Comparison of ENCODE assay signal across 10 cellular contexts in genomic region chr21:46637952-46638746, GRCh38. TPM values are rescaled to one million over a fixed set of nuclear protein-coding genes. Genes with fewer than 3 reads are reported as not detected.
DNase-seq lines count a peak whose midpoint lies in the region; ATAC-seq and TF ChIP-seq lines count a peak whose summit lies in the region.
"Had no signal": no experiment of that assay in that cellular context is flagged by ENCODE, and none has a peak within 500 bp of the region (broad histone marks: within the 10 kb centered on the region; RNA-seq: fewer than 3 reads in every experiment).

No MANE protein-coding gene starts in this region.

- no peak for TF ChIP-seq EP300 in gastroesophageal sphincter (IDR thresholded peaks at IDR 0.05)

- H3K27ac ChIP-seq in DND-41 (ENCODE audit: low read length) (no peak overlapping the region), dorsolateral prefrontal cortex (peak overlapping the region in 44 of 59 donors; percentile 6 to 100 (median 59)), neural progenitor cell (no peak overlapping the region), gastroesophageal sphincter (peak overlapping the region in 2 of 4 donors; percentile 2 to 16)

- H3K4me1 ChIP-seq in DND-41 (ENCODE audit: insufficient read depth, low read length) (peaks cover 47% of the 10 kb centered on the region), neural progenitor cell (peaks cover 12% of the 10 kb centered on the region), gastroesophageal sphincter (peaks cover 0 to 70% (median 13%) of the 10 kb centered on the region in 3 donors)

- H3K27me3 ChIP-seq in DND-41 (ENCODE audit: insufficient read depth, low read length, poor library complexity): no peaks in the 10 kb centered on the region
- H3K27me3 ChIP-seq in dorsolateral prefrontal cortex: no peaks in the 10 kb centered on the region
- no peaks in the 10 kb centered on the region for H3K27me3 ChIP-seq in neural progenitor cell
- no peaks in the 10 kb centered on the region for H3K27me3 ChIP-seq in gastroesophageal sphincter

- H3K4me3 ChIP-seq in DND-41 (ENCODE audit: low read depth in 1 of 2, low read length in 2 of 2): peak overlapping the region in 1 of 2 experiments; percentile 3; a peak in 1 of 4 replicates
- peak overlapping the region in 53 of 59 donors; percentile 1 to 100 (median 85) for H3K4me3 ChIP-seq in dorsolateral prefrontal cortex
- no peak overlapping the region for H3K4me3 ChIP-seq in neural progenitor cell
- peak overlapping the region in 1 of 2 donors; percentile 5 for H3K4me3 ChIP-seq in gastroesophageal sphincter

- TF ChIP-seq CTCF in DND-41 (IDR thresholded peaks at IDR 0.05; ENCODE audit: borderline replicate concordance, extremely low read depth, low read length, poor library complexity, severe bottlenecking): no peak
- peak in 2 of 56 donors; percentile 10 to 24 for TF ChIP-seq CTCF in dorsolateral prefrontal cortex (IDR thresholded peaks at IDR 0.05 in 54 of 56, conservative IDR thresholded peaks at IDR 0.05 in 2 of 56; ENCODE audit: low read depth in 1 of 56, partially characterized antibody in 56 of 56)
- no peak for TF ChIP-seq CTCF in neural progenitor cell (IDR thresholded peaks at IDR 0.05)
- TF ChIP-seq CTCF in gastroesophageal sphincter (IDR thresholded peaks at IDR 0.05): no peak

- H3K4me2 ChIP-seq in DND-41 (ENCODE audit: insufficient read depth, low read length): peak overlapping the region; percentile 96
- peak overlapping the region; percentile 1 for H3K4me2 ChIP-seq in neural progenitor cell

- H2AFZ ChIP-seq in DND-41 (ENCODE audit: low read depth, low read length) (no peak overlapping the region), neural progenitor cell (replicated peaks) (no peak overlapping the region)

- H3K9ac ChIP-seq in DND-41 (ENCODE audit: low read depth, low read length) (no peak overlapping the region), neural progenitor cell (no peak overlapping the region)

- H4K20me1 ChIP-seq in DND-41 (ENCODE audit: insufficient read depth, low read length) (peaks cover 9% of the 10 kb centered on the region; the same call in 1 of the 2 replicates), neural progenitor cell (ENCODE audit: low read depth) (peaks cover 20% of the 10 kb centered on the region)

- peaks cover 40% of the 10 kb centered on the region for H3K4me1 Mint-ChIP-seq in neural progenitor cell

- WGBS in gastroesophageal sphincter (ENCODE audit: low coverage in 1 of 2), 2 donors: 18 to 43% methylated on average over 3 of the region's 3 CpGs

- H3K27me3 Mint-ChIP-seq in neural progenitor cell (ENCODE audit: insufficient read depth, low read depth): no peaks in the 10 kb centered on the region

- H3K79me2 ChIP-seq in DND-41 (ENCODE audit: insufficient read depth, low read length): peaks cover 57% of the 10 kb centered on the region
- H3K79me2 ChIP-seq in neural progenitor cell (ENCODE audit: low read depth): peaks cover 42% of the 10 kb centered on the region

- H3K36me3 ChIP-seq in DND-41 (ENCODE audit: insufficient read depth, low read length) (peaks cover 50% of the 10 kb centered on the region), neural progenitor cell (peaks cover 10% of the 10 kb centered on the region), gastroesophageal sphincter (peaks cover 0 to 21% of the 10 kb centered on the region in 2 donors)

- H3K9me3 Mint-ChIP-seq in neural progenitor cell: no peaks in the 10 kb centered on the region

- peaks cover 17% of the 10 kb centered on the region for H3F3A ChIP-seq in neural progenitor cell (ENCODE audit: low read depth)

- DNase-seq in DND-41: no peak
- DNase-seq in RPMI7951 (ENCODE audit: low read depth): peak; percentile 9
- DNase-seq in dorsolateral prefrontal cortex: no peak
- no peak for DNase-seq in neural progenitor cell (ENCODE audit: low spot score)
- no peak for DNase-seq in NCI-H526 (lab: John Stamatoyannopoulos, UW)
- no peak for DNase-seq in activated CD4-positive, alpha-beta T cell treated with anti-CD3 and anti-CD28 coated beads for 48 hours
- DNase-seq: NCI-H2227 treated with DMSO at 0.1 percent for 48 hours, occipital lobe had no signal

- H3K9me3 ChIP-seq in DND-41 (ENCODE audit: insufficient read depth, low read length, severe bottlenecking) (no peaks in the 10 kb centered on the region), neural progenitor cell (ENCODE audit: low read depth) (no peaks in the 10 kb centered on the region), gastroesophageal sphincter (no peaks in the 10 kb centered on the region)

- ATAC-seq in DND-41 (ENCODE audit: insufficient read depth, low read depth) (no peak), HG02763 (IDR thresholded peaks at IDR 0.05; ENCODE audit: unreplicated experiment) (no peak), gastroesophageal sphincter (no peak)

- H3K27ac Mint-ChIP-seq in neural progenitor cell: no peak overlapping the region

- peak overlapping the region; percentile 6 for H3K4me3 Mint-ChIP-seq in neural progenitor cell

- intact Hi-C loops in dorsolateral prefrontal cortex (cut with DNase I): no loop called here

- TF ChIP-seq POLR2A in gastroesophageal sphincter (IDR thresholded peaks at IDR 0.05): no peak

- peaks cover 26% of the 10 kb centered on the region for H3K36me3 Mint-ChIP-seq in neural progenitor cell

RNA-seq across cellular contexts. Expression of gene PRMT2, which starts 2.7 kb away (rescaled TPM):
- 77.9 and 83.0 TPM in 2 replicates for total RNA-seq in RPMI7951 (2014; rRNA removed; shearing (Covaris generic))
- 100 to 1,000 TPM in 107 of 120 experiments, 10 to 100 TPM in 13; 91.1 to 161 (median 119) TPM for total RNA-seq in dorsolateral prefrontal cortex
- 75.4 and 93.9 TPM in 2 replicates for total RNA-seq in neural progenitor cell (ENCODE audit: low replicate concordance)
- total RNA-seq in gastroesophageal sphincter: 100 to 1,000 TPM; 128 to 176 (median 174) TPM

RNA-seq across cellular contexts. Expression of gene S100B, which starts 33.3 kb away (rescaled TPM):
- total RNA-seq in RPMI7951 (2014; rRNA removed; shearing (Covaris generic)): 27.7 and 31.8 TPM in 2 replicates
- total RNA-seq in dorsolateral prefrontal cortex: 100 to 1,000 TPM; 128 to 991 (median 344) TPM
- total RNA-seq in neural progenitor cell (ENCODE audit: low replicate concordance): 0.60 and 1.0 TPM in 2 replicates
- 10 to 100 TPM; 22.6 to 31.6 (median 27.7) TPM for total RNA-seq in gastroesophageal sphincter

Comparison
In these comparisons a context has a peak if more than half of its experiments do, and no peak if none do; other contexts are left out.
1. H3K27ac ChIP-seq: peak in dorsolateral prefrontal cortex (44 of 59); none in DND-41 (single experiment) and neural progenitor cell (single experiment).
2. RNA of gene S100B, which starts 33.3 kb away (total RNA-seq): 128 to 991 TPM in dorsolateral prefrontal cortex, 27.7 to 31.8 TPM in RPMI7951 and 22.6 to 31.6 TPM in gastroesophageal sphincter; 0.60 to 1.0 TPM in neural progenitor cell; every median in the first group is over 10 times any median in the second.